16 cellular contexts compared by ENCODE assay signal in genomic region chr19:45860359-45861259, GRCh38. TPM values are rescaled to one million over a fixed set of nuclear protein-coding genes. Genes with fewer than 3 reads are reported as not detected.
DNase-seq lines count a peak whose midpoint lies in the region; ATAC-seq and TF ChIP-seq lines count a peak whose summit lies in the region.
"Had no signal": no experiment of that assay in that cellular context is flagged by ENCODE, and none has a peak within 500 bp of the region (broad histone marks: within the 10 kb centered on the region; RNA-seq: fewer than 3 reads in every experiment).

No MANE protein-coding gene starts in this region.

- H3K27me3 Mint-ChIP-seq in CD4-positive, CD25-positive, alpha-beta regulatory T cell, result peaks cover 21% of the 10 kb centered on the region
- peaks cover 2% of the 10 kb centered on the region for H3K27me3 Mint-ChIP-seq in activated T-helper 17 cell treated with anti-CD3 and anti-CD28 coated beads, Interleukin-2, amount 50 U/mL, for 72 hours
- peaks cover 6 to 25% (median 15%) of the 10 kb centered on the region in 5 donors for H3K27me3 Mint-ChIP-seq in naive thymus-derived CD4-positive, alpha-beta T cell

- peak overlapping the region; percentile 66 to 78 (median 71) for H3K4me3 Mint-ChIP-seq in CD4-positive, CD25-positive, alpha-beta regulatory T cell
- peak overlapping the region; percentile 93 for H3K4me3 Mint-ChIP-seq in activated T-helper 17 cell treated with anti-CD3 and anti-CD28 coated beads, Interleukin-2, amount 50 U/mL, for 72 hours
- peak overlapping the region in 5 of 10 donors; percentile 1 to 98 (median 27) for H3K4me3 Mint-ChIP-seq in naive thymus-derived CD4-positive, alpha-beta T cell

- CTCF ChIA-PET in HCT116 (lab: Charles Lee), result no interaction called here
- CTCF ChIA-PET in naive thymus-derived CD4-positive, alpha-beta T cell (lab: Charles Lee), result no interaction called here

- in situ Hi-C loops in HAP-1 (cut with MboI; ENCODE audit: low sequenced_read_pairs), result no loop called here

- H4K20me1 ChIP-seq in HCT116 (ENCODE audit: insufficient read depth), result no peaks in the 10 kb centered on the region

- TF ChIP-seq POLR2A in HCT116 (IDR thresholded peaks at IDR 0.05; ENCODE audit: borderline replicate concordance, extremely low read depth, insufficient read depth, insufficient read length), result no peak

- peaks cover 70% of the 10 kb centered on the region for H3K79me2 ChIP-seq in HCT116 (ENCODE audit: insufficient read depth, low read length)

- H3K36me3 ChIP-seq in CD4-positive, CD25-positive, alpha-beta regulatory T cell (ENCODE audit: control insufficient read depth, insufficient read depth, low read length), result peaks cover 19% of the 10 kb centered on the region
- H3K36me3 ChIP-seq in HCT116 (ENCODE audit: control insufficient read depth in 1 of 2, insufficient read depth in 2 of 2, low read length in 2 of 2) (peaks cover 11 to 15% of the 10 kb centered on the region in 2 experiments; a peak in 3 of 4 replicates), HAP-1 (replicated peaks) (peaks cover 11% of the 10 kb centered on the region)
- H3K36me3 ChIP-seq in naive thymus-derived CD4-positive, alpha-beta T cell (ENCODE audit: control insufficient read depth in 2 of 3, insufficient read depth in 3 of 3, low read length in 3 of 3), result peaks cover 0 to 26% (median 3%) of the 10 kb centered on the region in 3 experiments

- intact Hi-C loops in HCT116 (cut with micrococcal nuclease), result no loop called here
- intact Hi-C loops in naive thymus-derived CD4-positive, alpha-beta T cell (cut with micrococcal nuclease), result loop anchor here (5.0 to 10.0 kb wide), 6 partner anchors 43 to 1382 kb away; partner anchors contain the start of genes AP2S1 (in 1 of the 2), QPCTL (in 1 of the 2), RSPH6A (in 1 of the 2) and SNRPD2 (in 1 of the 2)

- H2AFZ ChIP-seq in HCT116 (ENCODE audit: low read depth, low read length, poor library complexity, severe bottlenecking), result no peak overlapping the region

- H3K4me1 ChIP-seq in CD4-positive, CD25-positive, alpha-beta regulatory T cell (ENCODE audit: control insufficient read depth, insufficient read depth, low read length, poor library complexity, severe bottlenecking), result peaks cover 25% of the 10 kb centered on the region
- peaks cover 11 to 32% of the 10 kb centered on the region in 2 experiments for H3K4me1 ChIP-seq in HCT116 (ENCODE audit: control insufficient read depth in 1 of 2, insufficient read depth in 2 of 2, low read length in 2 of 2)
- peaks cover 15% of the 10 kb centered on the region in 2 donors for H3K4me1 ChIP-seq in naive thymus-derived CD4-positive, alpha-beta T cell (ENCODE audit: control insufficient read depth in 2 of 2, insufficient read depth in 2 of 2, low read length in 2 of 2)
- no peaks in the 10 kb centered on the region; the same call in 1 of the 2 replicates for H3K4me1 ChIP-seq in HAP-1

- H3K27ac Mint-ChIP-seq in CD4-positive, CD25-positive, alpha-beta regulatory T cell, result peak overlapping the region in 1 of 3 donors; percentile 35
- no peak overlapping the region for H3K27ac Mint-ChIP-seq in activated T-helper 17 cell treated with anti-CD3 and anti-CD28 coated beads, Interleukin-2, amount 50 U/mL, for 72 hours
- peak overlapping the region in 6 of 9 donors; percentile 13 to 59 (median 48) for H3K27ac Mint-ChIP-seq in naive thymus-derived CD4-positive, alpha-beta T cell

- peaks cover 0 to 5% (median 0%) of the 10 kb centered on the region in 7 donors for H3K9me3 Mint-ChIP-seq in CD4-positive, CD25-positive, alpha-beta regulatory T cell
- H3K9me3 Mint-ChIP-seq in activated T-helper 17 cell treated with anti-CD3 and anti-CD28 coated beads, Interleukin-2, amount 50 U/mL, for 72 hours, result no peaks in the 10 kb centered on the region
- peaks cover 0 to 3% (median 0%) of the 10 kb centered on the region in 11 donors for H3K9me3 Mint-ChIP-seq in naive thymus-derived CD4-positive, alpha-beta T cell

- peak overlapping the region; percentile 81; the same call in 1 of the 2 replicates for H3K4me2 ChIP-seq in HCT116 (ENCODE audit: low read length)

- DNase-seq in CD4-positive, CD25-positive, alpha-beta regulatory T cell, result no peak
- no peak for DNase-seq in HCT116 (ENCODE audit: low read depth, low spot score)
- no peak for DNase-seq in naive thymus-derived CD4-positive, alpha-beta T cell
- no peak for DNase-seq in HAP-1 (ENCODE audit: low spot score in 2 of 2)
- no peak for DNase-seq in RPMI8226
- no peak for DNase-seq in T-helper 9 cell
- DNase-seq: COR-L47, left colon, NCI-H1092 treated with DMSO at 0.1 percent for 48 hours, NCI-H446, testis had no signal

- no peak overlapping the region for H3K4me3 ChIP-seq in CD4-positive, CD25-positive, alpha-beta regulatory T cell (ENCODE audit: low read depth, low read length)
- H3K4me3 ChIP-seq in HCT116 (replicated peaks in 1 of 2; ENCODE audit: low read depth in 1 of 2, low read length in 2 of 2), result no peak overlapping the region; a peak in 1 of 4 replicates
- H3K4me3 ChIP-seq in naive thymus-derived CD4-positive, alpha-beta T cell (ENCODE audit: low read length), result no peak overlapping the region
- H3K4me3 ChIP-seq in HAP-1, result no peak overlapping the region
- H3K4me3 ChIP-seq: skin epidermis, testis had no signal

- H3K36me3 Mint-ChIP-seq in CD4-positive, CD25-positive, alpha-beta regulatory T cell, result peaks cover 8% of the 10 kb centered on the region
- H3K36me3 Mint-ChIP-seq in activated T-helper 17 cell treated with anti-CD3 and anti-CD28 coated beads, Interleukin-2, amount 50 U/mL, for 72 hours (ENCODE audit: low read depth), result peaks cover 66% of the 10 kb centered on the region
- peaks cover 0 to 12% (median 4%) of the 10 kb centered on the region in 5 donors for H3K36me3 Mint-ChIP-seq in naive thymus-derived CD4-positive, alpha-beta T cell

- RAD21 ChIA-PET in HCT116 (lab: Charles Lee; ENCODE audit: low non-redundant PET in 1 of 2, low total read pairs in 2 of 2, uncharacterized antibody in 2 of 2, unreplicated experiment in 2 of 2), result no interaction called here

- TF ChIP-seq RAD21 in HCT116 (IDR thresholded peaks at IDR 0.05; ENCODE audit: low read depth), result no peak

- H3K9ac ChIP-seq in HCT116 (ENCODE audit: low read length), result no peak overlapping the region

- H3K4me1 Mint-ChIP-seq in CD4-positive, CD25-positive, alpha-beta regulatory T cell, result peaks cover 0 to 55% (median 25%) of the 10 kb centered on the region in 4 donors
- H3K4me1 Mint-ChIP-seq in activated T-helper 17 cell treated with anti-CD3 and anti-CD28 coated beads, Interleukin-2, amount 50 U/mL, for 72 hours, result peaks cover 16% of the 10 kb centered on the region
- H3K4me1 Mint-ChIP-seq in naive thymus-derived CD4-positive, alpha-beta T cell, result peaks cover 29 to 42% (median 38%) of the 10 kb centered on the region in 7 donors

- H3K9me3 ChIP-seq in CD4-positive, CD25-positive, alpha-beta regulatory T cell (ENCODE audit: control insufficient read depth in 2 of 2, low read length in 2 of 2), result no peaks in the 10 kb centered on the region
- H3K9me3 ChIP-seq in HCT116 (ENCODE audit: control insufficient read depth in 1 of 2, insufficient read depth in 1 of 2, low read depth in 1 of 2, low read length in 2 of 2), result no peaks in the 10 kb centered on the region
- H3K9me3 ChIP-seq in naive thymus-derived CD4-positive, alpha-beta T cell (ENCODE audit: control insufficient read depth in 2 of 3, low read length in 3 of 3), result no peaks in the 10 kb centered on the region
- H3K9me3 ChIP-seq in HAP-1, result no peaks in the 10 kb centered on the region
- H3K9me3 ChIP-seq: neutrophil, testis had no signal

- TF ChIP-seq CTCF in HCT116 (IDR thresholded peaks at IDR 0.05 in 2 of 3, conservative IDR thresholded peaks at IDR 0.05 in 1 of 3; ENCODE audit: borderline replicate concordance in 1 of 3, insufficient read depth in 1 of 3, low read depth in 2 of 3, low read length in 2 of 3), result no peak

- POLR2A ChIA-PET in HCT116 (lab: Charles Lee), result no interaction called here
- POLR2A ChIA-PET in naive thymus-derived CD4-positive, alpha-beta T cell (lab: Charles Lee), result interaction anchor here (0.7 kb wide), 1 partner anchor 25 kb away, joined by 3 read pairs; no protein-coding TSS in a partner anchor

- H3K27ac ChIP-seq in CD4-positive, CD25-positive, alpha-beta regulatory T cell (ENCODE audit: insufficient read depth, low read length, poor library complexity, severe bottlenecking), result peak overlapping the region; percentile 15
- H3K27ac ChIP-seq in HCT116 (ENCODE audit: low read depth, low read length), result no peak overlapping the region
- H3K27ac ChIP-seq in naive thymus-derived CD4-positive, alpha-beta T cell (ENCODE audit: low read depth, low read length), result no peak overlapping the region
- H3K27ac ChIP-seq: neutrophil, testis had no signal

- H3K9me2 ChIP-seq in HCT116 (ENCODE audit: insufficient read depth), result no peaks in the 10 kb centered on the region

- no peaks in the 10 kb centered on the region for H3K27me3 ChIP-seq in CD4-positive, CD25-positive, alpha-beta regulatory T cell (ENCODE audit: control insufficient read depth, insufficient read depth, low read length)
- H3K27me3 ChIP-seq in HCT116 (ENCODE audit: insufficient read depth, low read length), result no peaks in the 10 kb centered on the region
- peaks cover 0 to 4% of the 10 kb centered on the region in 2 donors for H3K27me3 ChIP-seq in naive thymus-derived CD4-positive, alpha-beta T cell (ENCODE audit: control insufficient read depth in 2 of 2, insufficient read depth in 2 of 2, low read length in 2 of 2)
- H3K27me3 ChIP-seq in HAP-1 (ENCODE audit: low read depth), result peaks cover 22% of the 10 kb centered on the region
- H3K27me3 ChIP-seq: testis had no signal

- ATAC-seq in CD4-positive, CD25-positive, alpha-beta regulatory T cell (ENCODE audit: low read depth in 2 of 2), result no peak
- no peak for ATAC-seq in HCT116
- no peak for ATAC-seq in activated T-helper 17 cell treated with anti-CD3 and anti-CD28 coated beads, Interleukin-2, amount 50 U/mL, for 72 hours (replicated peaks)
- ATAC-seq in naive thymus-derived CD4-positive, alpha-beta T cell, result no peak
- ATAC-seq in HG03520 (IDR thresholded peaks at IDR 0.05; ENCODE audit: unreplicated experiment), result no peak
- ATAC-seq: left colon had no signal

- BruUV-seq in HCT116 (replicated peaks; lab: Mats Ljungman, UMichigan), result no TSS peak

RNA-seq across cellular contexts. Expression of gene SYMPK, which starts 2.3 kb away (rescaled TPM):
- 87.6 TPM for total RNA-seq in CD4-positive, CD25-positive, alpha-beta regulatory T cell
- polyA plus RNA-seq in CD4-positive, CD25-positive, alpha-beta regulatory T cell, result 10 to 100 TPM in 2 of 4 donors, 1 to 10 TPM in 2; 5.0 to 13.0 (median 8.6) TPM
- total RNA-seq in HCT116 (2021; ENCODE audit: unreplicated experiment), result 117 TPM
- polyA plus RNA-seq in HCT116 (2012), result 97.3 and 102 TPM in 2 replicates
- total RNA-seq in activated T-helper 17 cell treated with anti-CD3 and anti-CD28 coated beads, Interleukin-2, amount 50 U/mL, for 72 hours, result 100 to 1,000 TPM in 1 of 2 donors, 10 to 100 TPM in 1; 98.2 to 122 TPM
- 100 to 1,000 TPM in 1 of 5 experiments, 10 to 100 TPM in 4; 81.3 to 110 (median 96.4) TPM for total RNA-seq in naive thymus-derived CD4-positive, alpha-beta T cell
- polyA plus RNA-seq in naive thymus-derived CD4-positive, alpha-beta T cell, result 10 to 100 TPM in 1 of 2 donors, 1 to 10 TPM in 1; 9.9 to 22.7 TPM

RNA-seq across cellular contexts. Expression of gene FOXA3, which starts 3.5 kb away (rescaled TPM):
- not detected for total RNA-seq in CD4-positive, CD25-positive, alpha-beta regulatory T cell
- not detected for polyA plus RNA-seq in CD4-positive, CD25-positive, alpha-beta regulatory T cell
- 5.8 TPM for total RNA-seq in HCT116 (2021; ENCODE audit: unreplicated experiment)
- 6.5 and 7.2 TPM in 2 replicates for polyA plus RNA-seq in HCT116 (2012)
- total RNA-seq in activated T-helper 17 cell treated with anti-CD3 and anti-CD28 coated beads, Interleukin-2, amount 50 U/mL, for 72 hours, result 1 to 10 TPM in 1 of 2 donors, under 1 TPM in 1; 0.32 to 1.9 TPM
- not detected for total RNA-seq in naive thymus-derived CD4-positive, alpha-beta T cell
- not detected for polyA plus RNA-seq in naive thymus-derived CD4-positive, alpha-beta T cell
- total RNA-seq: glomerular endothelial cell had no signal

RNA-seq across cellular contexts. Expression of gene IRF2BP1, which starts 25.3 kb away (rescaled TPM):
- total RNA-seq in CD4-positive, CD25-positive, alpha-beta regulatory T cell, result 21.2 TPM
- polyA plus RNA-seq in CD4-positive, CD25-positive, alpha-beta regulatory T cell, result 1 to 10 TPM; 4.5 to 6.4 (median 5.4) TPM
- 33.9 TPM for total RNA-seq in HCT116 (2021; ENCODE audit: unreplicated experiment)
- polyA plus RNA-seq in HCT116 (2012), result 18.9 and 19.0 TPM in 2 replicates
- 10 to 100 TPM; 13.5 to 16.4 TPM for total RNA-seq in activated T-helper 17 cell treated with anti-CD3 and anti-CD28 coated beads, Interleukin-2, amount 50 U/mL, for 72 hours
- total RNA-seq in naive thymus-derived CD4-positive, alpha-beta T cell, result 10 to 100 TPM; 16.4 to 38.7 (median 26.5) TPM
- 10 to 100 TPM in 1 of 2 donors, 1 to 10 TPM in 1; 6.2 to 11.6 TPM for polyA plus RNA-seq in naive thymus-derived CD4-positive, alpha-beta T cell

RNA-seq across cellular contexts. Expression of gene MYPOP, which starts 41.8 kb away (rescaled TPM):
- total RNA-seq in CD4-positive, CD25-positive, alpha-beta regulatory T cell, result 8.7 TPM
- under 1 TPM in 3 of 4 donors, not detected in 1; 0.17 to 0.44 (median 0.20) TPM for polyA plus RNA-seq in CD4-positive, CD25-positive, alpha-beta regulatory T cell
- total RNA-seq in HCT116 (2021; ENCODE audit: unreplicated experiment), result 10.8 TPM
- polyA plus RNA-seq in HCT116 (2012), result 4.9 and 5.7 TPM in 2 replicates
- 1 to 10 TPM; 7.4 to 7.6 TPM for total RNA-seq in activated T-helper 17 cell treated with anti-CD3 and anti-CD28 coated beads, Interleukin-2, amount 50 U/mL, for 72 hours
- 10 to 100 TPM in 3 of 5 experiments, 1 to 10 TPM in 2; 7.0 to 14.5 (median 11.2) TPM for total RNA-seq in naive thymus-derived CD4-positive, alpha-beta T cell
- polyA plus RNA-seq in naive thymus-derived CD4-positive, alpha-beta T cell, result under 1 TPM; 0.15 to 0.40 TPM

RNA-seq across cellular contexts. Expression of gene RSPH6A, which starts 45.5 kb away (rescaled TPM):
- total RNA-seq in CD4-positive, CD25-positive, alpha-beta regulatory T cell, result 0.20 TPM
- polyA plus RNA-seq in CD4-positive, CD25-positive, alpha-beta regulatory T cell, result not detected
- 0.57 TPM for total RNA-seq in HCT116 (2021; ENCODE audit: unreplicated experiment)
- polyA plus RNA-seq in HCT116 (2012), result not detected in 2 replicates
- total RNA-seq in activated T-helper 17 cell treated with anti-CD3 and anti-CD28 coated beads, Interleukin-2, amount 50 U/mL, for 72 hours, result under 1 TPM; 0.26 to 0.40 TPM
- total RNA-seq in naive thymus-derived CD4-positive, alpha-beta T cell, result under 1 TPM; 0.20 to 0.78 (median 0.56) TPM
- polyA plus RNA-seq in naive thymus-derived CD4-positive, alpha-beta T cell, result not detected
- total RNA-seq: glomerular endothelial cell had no signal
